36 cellular contexts compared by ENCODE assay signal in genomic region chr10:59702347-59702746, GRCh38. TPM values are rescaled to one million over a fixed set of nuclear protein-coding genes. Genes with fewer than 3 reads are reported as not detected.
A peak's percentile ranks its signal among the peaks of the same experiment; 100 is the strongest.
DNase-seq lines count a peak whose midpoint lies in the region; ATAC-seq lines count a peak whose summit lies in the region.
"Had no signal": no experiment of that assay in that cellular context is flagged by ENCODE, and none has a peak within 500 bp of the region (broad histone marks: within the 10 kb centered on the region; RNA-seq: fewer than 3 reads in every experiment).

No MANE protein-coding gene starts in this region.

- no peak for DNase-seq in activated CD4-positive, alpha-beta T cell treated with anti-CD3 and anti-CD28 coated beads for 36 hours
- DNase-seq in activated CD4-positive, alpha-beta T cell treated with anti-CD3 and anti-CD28 coated beads for 1 hour, result no peak
- peak; percentile 21 for DNase-seq in NCI-H69 (lab: John Stamatoyannopoulos, UW)
- DNase-seq in left colon, result no peak
- DNase-seq in NOMO-1 (lab: John Stamatoyannopoulos, UW; ENCODE audit: unreplicated experiment in 2 of 2), result no peak
- no peak for DNase-seq in glomerular visceral epithelial cell (ENCODE audit: extremely low spot score)
- DNase-seq in NCI-H2171 (lab: John Stamatoyannopoulos, UW), result no peak
- DNase-seq: activated naive CD4-positive, alpha-beta T cell treated with anti-CD3 and anti-CD28 coated beads, Interleukin-2, amount 10 ng/mL, durations not matched to agents 7 days and 5 days; DMS79; GDM1; H7; head of caudate nucleus; NCI-H187; retina; Right ventricle myocardium superior; stimulated activated CD4-positive, alpha-beta T cell treated with anti-CD3 and anti-CD28 coated beads, Interleukin-2, amount 100 ng/mL, for 24 hours; SW 1271; T-helper 9 cell; upper lobe of right lung; WERI-Rb-1 had no signal

- intact Hi-C loops in activated CD4-positive, alpha-beta T cell treated with anti-CD3 and anti-CD28 coated beads for 36 hours (cut with DNase I, micrococcal nuclease), result loop anchor here in 1 of 2 experiments (10.0 kb wide), 1 partner anchor 102 kb away; no protein-coding TSS in a partner anchor
- intact Hi-C loops in left colon (cut with DNase I, micrococcal nuclease), result no loop called here

- no peak overlapping the region for H3K27ac Mint-ChIP-seq in activated CD4-positive, alpha-beta T cell treated with anti-CD3 and anti-CD28 coated beads for 36 hours
- H3K27ac Mint-ChIP-seq: activated naive CD4-positive, alpha-beta T cell treated with anti-CD3 and anti-CD28 coated beads, Interleukin-2, amount 10 ng/mL, durations not matched to agents 7 days and 5 days; activated T-helper 1 cell treated with anti-CD3 and anti-CD28 coated beads, Interleukin-12 subunit alpha, Interleukin-12 subunit beta, Interleukin-2, Interleukin-4 antibody, amounts not matched to agents 30 ng/mL and 10 ng/mL and 1 ng/mL, durations not matched to agents 14 hours and 24 hours and 36 hours; B cell; brain; nephron had no signal

- H3K27me3 Mint-ChIP-seq in activated CD4-positive, alpha-beta T cell treated with anti-CD3 and anti-CD28 coated beads for 36 hours, result peaks cover 29% of the 10 kb centered on the region

- H3K4me3 Mint-ChIP-seq in activated CD4-positive, alpha-beta T cell treated with anti-CD3 and anti-CD28 coated beads for 36 hours, result no peak overlapping the region
- H3K4me3 Mint-ChIP-seq: activated naive CD4-positive, alpha-beta T cell treated with anti-CD3 and anti-CD28 coated beads, Interleukin-2, amount 10 ng/mL, durations not matched to agents 7 days and 5 days; activated T-helper 1 cell treated with anti-CD3 and anti-CD28 coated beads, Interleukin-12 subunit alpha, Interleukin-12 subunit beta, Interleukin-2, Interleukin-4 antibody, amounts not matched to agents 30 ng/mL and 10 ng/mL and 1 ng/mL, durations not matched to agents 14 hours and 24 hours and 36 hours; B cell; brain; nephron had no signal

- H3K9me3 Mint-ChIP-seq in activated CD4-positive, alpha-beta T cell treated with anti-CD3 and anti-CD28 coated beads for 36 hours (ENCODE audit: low read depth), result no peaks in the 10 kb centered on the region
- H3K9me3 Mint-ChIP-seq: activated naive CD4-positive, alpha-beta T cell treated with anti-CD3 and anti-CD28 coated beads, Interleukin-2, amount 10 ng/mL, durations not matched to agents 7 days and 5 days; activated T-helper 1 cell treated with anti-CD3 and anti-CD28 coated beads, Interleukin-12 subunit alpha, Interleukin-12 subunit beta, Interleukin-2, Interleukin-4 antibody, amounts not matched to agents 30 ng/mL and 10 ng/mL and 1 ng/mL, durations not matched to agents 14 hours and 24 hours and 36 hours; brain; nephron had no signal

- no peaks in the 10 kb centered on the region for H3K4me1 Mint-ChIP-seq in activated CD4-positive, alpha-beta T cell treated with anti-CD3 and anti-CD28 coated beads for 36 hours
- H3K4me1 Mint-ChIP-seq: activated naive CD4-positive, alpha-beta T cell treated with anti-CD3 and anti-CD28 coated beads, Interleukin-2, amount 10 ng/mL, durations not matched to agents 7 days and 5 days; B cell; nephron had no signal

- peak; percentile 55 for ATAC-seq in activated CD4-positive, alpha-beta T cell treated with anti-CD3 and anti-CD28 coated beads for 36 hours
- ATAC-seq in GM19463 (IDR thresholded peaks at IDR 0.05; ENCODE audit: unreplicated experiment) (peak; percentile 54), left colon (peak; percentile 77)
- ATAC-seq: upper lobe of right lung had no signal

- POLR2A ChIA-PET in activated CD4-positive, alpha-beta T cell treated with anti-CD3 and anti-CD28 coated beads for 36 hours (lab: Charles Lee), result no interaction called here

- CTCF ChIA-PET in activated CD4-positive, alpha-beta T cell treated with anti-CD3 and anti-CD28 coated beads for 36 hours (lab: Charles Lee), result interaction anchor here (0.7 to 0.9 kb wide), 2 partner anchors 204 to 312 kb away, joined by 3 read pairs; partner anchors contain the start of gene CCDC6

- H3K36me3 Mint-ChIP-seq in activated CD4-positive, alpha-beta T cell treated with anti-CD3 and anti-CD28 coated beads for 36 hours (ENCODE audit: low read depth), result no peaks in the 10 kb centered on the region
- H3K36me3 Mint-ChIP-seq: activated naive CD4-positive, alpha-beta T cell treated with anti-CD3 and anti-CD28 coated beads, Interleukin-2, amount 10 ng/mL, durations not matched to agents 7 days and 5 days had no signal

RNA-seq across cellular contexts. Expression of gene SLC16A9, which starts 7.3 kb away (rescaled TPM):
- total RNA-seq in activated CD4-positive, alpha-beta T cell treated with anti-CD3 and anti-CD28 coated beads for 36 hours, result 1 to 10 TPM; 1.0 to 1.4 TPM
- total RNA-seq in left colon, result 10 to 100 TPM; 22.9 to 42.3 TPM
- total RNA-seq: B cell, lung microvascular endothelial cell, PC-9 had no signal

RNA-seq across cellular contexts. Expression of gene MRLN, which starts 50.9 kb away (rescaled TPM):
- total RNA-seq in activated CD4-positive, alpha-beta T cell treated with anti-CD3 and anti-CD28 coated beads for 36 hours, result not detected
- total RNA-seq in left colon, result not detected
- total RNA-seq: A673, B cell, chondrocyte, epithelial cell of proximal tubule, fibroblast of villous mesenchyme, H7, kidney epithelial cell, LHCN-M2, lung microvascular endothelial cell, mucosa of gallbladder, osteoblast, PC-9, Right ventricle myocardium superior, subcutaneous adipose tissue, upper lobe of right lung had no signal

Comparison
In these comparisons a context has a peak if more than half of its experiments do, and no peak if none do; other contexts are left out.
1. RNA of gene SLC16A9, which starts 7.3 kb away (total RNA-seq): 22.9 to 42.3 TPM in left colon; 1.0 to 1.4 TPM in activated CD4-positive, alpha-beta T cell treated with anti-CD3 and anti-CD28 coated beads for 36 hours; every median in the first group is over 4 times any median in the second.
2. Peak in every context shown above with its lines, with median percentiles within 50 percentile points of each other: ATAC-seq.